ENCODE assay signal across 24 cellular contexts in the genomic region with DNA sequence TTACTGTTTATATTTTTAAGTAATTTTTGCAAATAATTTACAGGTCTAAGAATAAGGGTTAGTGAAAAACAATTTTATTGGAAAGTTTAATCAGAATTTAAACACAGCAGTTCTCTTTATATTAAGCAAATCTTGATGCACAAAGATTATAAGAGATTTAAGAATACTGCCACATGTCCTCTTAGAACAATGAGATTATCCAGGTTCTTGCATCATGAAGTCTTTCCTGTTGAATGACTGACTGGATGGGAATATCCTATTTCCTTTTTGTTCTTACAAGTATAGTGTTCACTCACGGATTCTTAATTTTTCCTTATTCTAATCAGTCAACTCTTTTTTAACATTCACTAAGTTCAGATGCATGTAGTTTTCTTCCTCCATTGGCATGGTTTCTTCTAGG. TPM values are rescaled to one million over a fixed set of nuclear protein-coding genes. Genes with fewer than 3 reads are reported as not detected.
A peak's percentile ranks its signal among the peaks of the same experiment; 100 is the strongest.
DNase-seq lines count a peak whose midpoint lies in the region; ATAC-seq, FAIRE-seq and TF ChIP-seq lines count a peak whose summit lies in the region.
"Had no signal": no experiment of that assay in that cellular context is flagged by ENCODE, and none has a peak within 500 bp of the region (broad histone marks: within the 10 kb centered on the region; RNA-seq: fewer than 3 reads in every experiment).

No MANE protein-coding gene starts in this region.

- no peak for FAIRE-seq in K562 (lab: Jason Lieb, UNC)
- FAIRE-seq: pancreas had no signal

- no peak overlapping the region for H3K23ac ChIP-seq in mesendoderm (ENCODE audit: low read length)

- peaks cover 7% of the 10 kb centered on the region for H3K79me1 ChIP-seq in mesendoderm (ENCODE audit: low read length)

- TF ChIP-seq POLR2A in K562 (conservative IDR thresholded peaks at IDR 0.05) = no peak

- no peak overlapping the region for H3K4ac ChIP-seq in mesendoderm (ENCODE audit: low read depth, low read length)

- no TSS peak for BruUV-seq in K562 (replicated peaks; lab: Mats Ljungman, UMichigan)

- H4K8ac ChIP-seq in mesendoderm (ENCODE audit: low read depth, low read length) = no peak overlapping the region

- H3K4me2 ChIP-seq in K562 (ENCODE audit: insufficient read depth, low read length) (no peak overlapping the region), mesendoderm (ENCODE audit: low read length) (no peak overlapping the region)

- no peak for TF ChIP-seq EP300 in K562 (IDR thresholded peaks at IDR 0.05; ENCODE audit: low read length)

- H3K36me3 ChIP-seq in K562 (ENCODE audit: control insufficient read depth, insufficient read depth, low read length) (peaks cover 25% of the 10 kb centered on the region), mesendoderm (ENCODE audit: control insufficient read depth, insufficient read depth, low read length) (no peaks in the 10 kb centered on the region)
- H3K36me3 ChIP-seq: pancreas, right lobe of liver had no signal

- H3K9ac ChIP-seq in K562 (ENCODE audit: insufficient read depth in 1 of 2, low read depth in 2 of 2, low read length in 2 of 2) (no peak overlapping the region), mesendoderm (ENCODE audit: low read length) (no peak overlapping the region)

- no peak overlapping the region for H2AK5ac ChIP-seq in mesendoderm (ENCODE audit: low read length)

- H3K27me3 ChIP-seq in K562 (ENCODE audit: control insufficient read depth in 2 of 2, insufficient read depth in 2 of 2, low read length in 2 of 2) (no peaks in the 10 kb centered on the region), mesendoderm (ENCODE audit: insufficient read depth, low read length, poor library complexity) (no peaks in the 10 kb centered on the region)
- H3K27me3 ChIP-seq: BE2C, pancreas, right lobe of liver had no signal

- no peak for TF ChIP-seq RAD21 in K562 (CRISPR knock-in tag; conservative IDR thresholded peaks at IDR 0.05 in 1 of 2, IDR thresholded peaks at IDR 0.05 in 1 of 2)

- no peaks in the 10 kb centered on the region for H3K27me3 Mint-ChIP-seq in activated CD4-positive, alpha-beta T cell treated with anti-CD3 and anti-CD28 coated beads for 36 hours
- H3K27me3 Mint-ChIP-seq in activated CD4-positive, alpha-beta T cell treated with anti-CD3 and anti-CD28 coated beads, Interleukin-2, amount 10 ng/mL, durations not matched to agents 24 days and 14 days = no peaks in the 10 kb centered on the region
- H3K27me3 Mint-ChIP-seq: activated naive CD8-positive, alpha-beta T cell treated with anti-CD3 and anti-CD28 coated beads, Interleukin-2, amount 10 ng/mL, durations not matched to agents 7 days and 5 days; IgD-negative memory B cell; type B pancreatic cell had no signal

- peaks cover 10% of the 10 kb centered on the region; the same call in 1 of the 2 replicates for H4K20me1 ChIP-seq in K562 (replicated peaks; ENCODE audit: control insufficient read depth, insufficient read depth, low read length)

- intact Hi-C loops in activated CD4-positive, alpha-beta T cell treated with anti-CD3 and anti-CD28 coated beads for 36 hours (cut with DNase I, micrococcal nuclease) = no loop called here
- intact Hi-C loops in activated CD4-positive, alpha-beta T cell treated with anti-CD3 and anti-CD28 coated beads, Interleukin-2, amount 10 ng/mL, durations not matched to agents 24 days and 14 days (cut with micrococcal nuclease) = no loop called here
- intact Hi-C loops in K562 (cut with micrococcal nuclease) (no loop called here), left cardiac atrium (cut with DNase I) (no loop called here)

- H2BK15ac ChIP-seq in mesendoderm (replicated peaks; ENCODE audit: low read depth) = no peak overlapping the region

- H3K27ac ChIP-seq in K562 (ENCODE audit: extremely low read depth, low read depth, low read length) (peak overlapping the region; percentile 37; the same call in 1 of the 3 replicates), mesendoderm (ENCODE audit: low read depth, low read length) (no peak overlapping the region)
- H3K27ac ChIP-seq: pancreas, right lobe of liver had no signal

- CTCF ChIA-PET in activated CD4-positive, alpha-beta T cell treated with anti-CD3 and anti-CD28 coated beads for 36 hours (lab: Charles Lee) = no interaction called here
- CTCF ChIA-PET in K562 (lab: Yijun Ruan, JAX; ENCODE audit: low intra/inter-chr PET ratio) = no interaction called here

- peaks cover 3 to 17% of the 10 kb centered on the region in 2 experiments; a peak in 4 of 5 replicates for H3K4me1 ChIP-seq in K562 (replicated peaks in 1 of 2; ENCODE audit: control insufficient read depth in 2 of 2, insufficient read depth in 2 of 2, low read length in 2 of 2)
- no peaks in the 10 kb centered on the region for H3K4me1 ChIP-seq in mesendoderm (ENCODE audit: control insufficient read depth, low read depth, low read length)
- H3K4me1 ChIP-seq: BE2C, pancreas, right lobe of liver had no signal

- no peak overlapping the region for H3K18ac ChIP-seq in mesendoderm (ENCODE audit: low read length)

- H3K79me2 ChIP-seq in K562 (ENCODE audit: control insufficient read depth, insufficient read depth, low read length) = peaks cover 90% of the 10 kb centered on the region
- peaks cover 37% of the 10 kb centered on the region for H3K79me2 ChIP-seq in mesendoderm (ENCODE audit: control insufficient read depth, insufficient read depth, low read length)

- H3K4me3 Mint-ChIP-seq in activated CD4-positive, alpha-beta T cell treated with anti-CD3 and anti-CD28 coated beads for 36 hours = no peak overlapping the region
- H3K4me3 Mint-ChIP-seq in activated CD4-positive, alpha-beta T cell treated with anti-CD3 and anti-CD28 coated beads, Interleukin-2, amount 10 ng/mL, durations not matched to agents 24 days and 14 days = no peak overlapping the region
- H3K4me3 Mint-ChIP-seq: activated naive CD8-positive, alpha-beta T cell treated with anti-CD3 and anti-CD28 coated beads, Interleukin-2, amount 10 ng/mL, durations not matched to agents 7 days and 5 days; nephron; type B pancreatic cell had no signal

- no peak overlapping the region for H3K56ac ChIP-seq in mesendoderm (ENCODE audit: low read length)

- ATAC-seq in activated CD4-positive, alpha-beta T cell treated with anti-CD3 and anti-CD28 coated beads for 36 hours = no peak
- ATAC-seq in K562 (no peak), left cardiac atrium (no peak)
- ATAC-seq: left lobe of liver, pancreas, right lobe of liver had no signal

- H2BK120ac ChIP-seq in mesendoderm (ENCODE audit: low read depth, low read length) = no peak overlapping the region

- no peaks in the 10 kb centered on the region for H3K9me3 ChIP-seq in K562 (replicated peaks; ENCODE audit: control insufficient read depth, insufficient read depth, low read depth, low read length)
- H3K9me3 ChIP-seq: BE2C, Caco-2, pancreas, right lobe of liver had no signal

- POLR2A ChIA-PET in activated CD4-positive, alpha-beta T cell treated with anti-CD3 and anti-CD28 coated beads for 36 hours (lab: Charles Lee) = interaction anchor here (0.8 kb wide), 1 partner anchor 9 kb away, joined by 3 read pairs; no protein-coding TSS in a partner anchor
- POLR2A ChIA-PET in K562 (lab: Yijun Ruan, JAX) = no interaction called here

- peaks cover 63% of the 10 kb centered on the region for H3K4me1 Mint-ChIP-seq in activated CD4-positive, alpha-beta T cell treated with anti-CD3 and anti-CD28 coated beads for 36 hours
- H3K4me1 Mint-ChIP-seq in activated CD4-positive, alpha-beta T cell treated with anti-CD3 and anti-CD28 coated beads, Interleukin-2, amount 10 ng/mL, durations not matched to agents 24 days and 14 days = peaks cover 29% of the 10 kb centered on the region

- no peak overlapping the region for H3K4me3 ChIP-seq in K562
- H3K4me3 ChIP-seq in mesendoderm (ENCODE audit: low read length) = no peak overlapping the region
- H3K4me3 ChIP-seq: pancreas, right lobe of liver had no signal

- TF ChIP-seq CTCF in K562 (IDR thresholded peaks at IDR 0.05 in 2 of 3, conservative IDR thresholded peaks at IDR 0.05 in 1 of 3; ENCODE audit: insufficient read depth in 2 of 3, low read depth in 1 of 3, low read length in 3 of 3) = no peak

- H3K27ac Mint-ChIP-seq in activated CD4-positive, alpha-beta T cell treated with anti-CD3 and anti-CD28 coated beads for 36 hours = peak overlapping the region; percentile 59
- H3K27ac Mint-ChIP-seq in activated CD4-positive, alpha-beta T cell treated with anti-CD3 and anti-CD28 coated beads, Interleukin-2, amount 10 ng/mL, durations not matched to agents 24 days and 14 days = no peak overlapping the region
- H3K27ac Mint-ChIP-seq: activated naive CD8-positive, alpha-beta T cell treated with anti-CD3 and anti-CD28 coated beads, Interleukin-2, amount 10 ng/mL, durations not matched to agents 7 days and 5 days; nephron; type B pancreatic cell had no signal

- no peaks in the 10 kb centered on the region for H3K9me1 ChIP-seq in K562 (ENCODE audit: control insufficient read depth, insufficient read depth, low read length)

- peaks cover 4% of the 10 kb centered on the region for H3K9me3 Mint-ChIP-seq in activated CD4-positive, alpha-beta T cell treated with anti-CD3 and anti-CD28 coated beads for 36 hours (ENCODE audit: low read depth)
- no peaks in the 10 kb centered on the region for H3K9me3 Mint-ChIP-seq in activated CD4-positive, alpha-beta T cell treated with anti-CD3 and anti-CD28 coated beads, Interleukin-2, amount 10 ng/mL, durations not matched to agents 24 days and 14 days
- H3K9me3 Mint-ChIP-seq: IgD-negative memory B cell had no signal

- no peak for DNase-seq in activated CD4-positive, alpha-beta T cell treated with anti-CD3 and anti-CD28 coated beads for 36 hours
- no peak for DNase-seq in activated CD4-positive, alpha-beta T cell treated with anti-CD3 and anti-CD28 coated beads, Interleukin-2, amount 10 ng/mL, durations not matched to agents 24 days and 14 days
- DNase-seq in NCI-H82 (lab: John Stamatoyannopoulos, UW) = peak; percentile 80
- no peak for DNase-seq in K562 (ENCODE audit: extremely low read depth in 1 of 4, low spot score in 3 of 4)
- DNase-seq in mesendoderm = peak; percentile 13
- no peak for DNase-seq in globus pallidus (ENCODE audit: low spot score)
- DNase-seq in left cardiac atrium = no peak
- no peak for DNase-seq in putamen (ENCODE audit: low spot score)
- DNase-seq: 8988T; activated naive CD8-positive, alpha-beta T cell treated with anti-CD3 and anti-CD28 coated beads, Interleukin-2, amount 10 ng/mL, durations not matched to agents 7 days and 5 days; BE2C; Caco-2; effector memory CD4-positive, alpha-beta T cell; H7; MM.1S; NCI-H1436; NCI-H510A treated with DMSO at 0.1 percent for 48 hours; pancreas; right lobe of liver; stimulated activated CD8-positive, alpha-beta memory T cell treated with anti-CD3 and anti-CD28 coated beads, Interleukin-4, amount 100 ng/mL, for 48 hours had no signal

- H3K36me3 Mint-ChIP-seq in activated CD4-positive, alpha-beta T cell treated with anti-CD3 and anti-CD28 coated beads for 36 hours (ENCODE audit: low read depth) = peaks cover 54% of the 10 kb centered on the region
- H3K36me3 Mint-ChIP-seq in activated CD4-positive, alpha-beta T cell treated with anti-CD3 and anti-CD28 coated beads, Interleukin-2, amount 10 ng/mL, durations not matched to agents 24 days and 14 days (ENCODE audit: low read depth) = peaks cover 28% of the 10 kb centered on the region

- in situ Hi-C loops in K562 (cut with MboI) = no loop called here

- no peak overlapping the region for H2AFZ ChIP-seq in K562 (ENCODE audit: low read depth, low read length)

- 82% methylated on average over 1 of the region's 1 CpG for WGBS in K562 (ENCODE audit: insufficient coverage, low coverage, missing lambda C conversion rate)
- WGBS in mesendoderm (ENCODE audit: extremely low coverage, insufficient coverage, low lambda C conversion rate) = no CpG with 5 or more reads among the region's 1 CpG

- H4K5ac ChIP-seq in mesendoderm (ENCODE audit: low read length) = no peak overlapping the region

- H2BK5ac ChIP-seq in mesendoderm (ENCODE audit: low read length) = no peak overlapping the region

RNA-seq across cellular contexts. Expression of gene URI1, which starts 10.1 kb away (rescaled TPM):
- 10 to 100 TPM; 61.3 to 69.7 TPM for total RNA-seq in activated CD4-positive, alpha-beta T cell treated with anti-CD3 and anti-CD28 coated beads for 36 hours
- 60.0 and 64.3 TPM in 2 replicates for total RNA-seq in activated CD4-positive, alpha-beta T cell treated with anti-CD3 and anti-CD28 coated beads, Interleukin-2, amount 10 ng/mL, durations not matched to agents 24 days and 14 days
- 23.1 and 114 TPM in 2 replicates for total RNA-seq in K562 (2011; cell fraction: chromatin; rRNA removed; ENCODE audit: low replicate concordance)
- total RNA-seq in K562 (2011; cell fraction: nucleolus; rRNA removed) = 15.7 and 23.2 TPM in 2 replicates
- total RNA-seq in K562 (2011; cell fraction: nucleoplasm; rRNA removed) = 37.5 and 49.5 TPM in 2 replicates
- total RNA-seq in K562 (2014; rRNA removed) = 50.9 and 61.3 TPM in 2 replicates
- 87.4 and 99.1 TPM in 2 replicates for total RNA-seq in K562 (2014; rRNA removed; fragmentation: Illumina TruSeq; extraction: Trizol)
- total RNA-seq in K562 (2015; rRNA removed; fragmentation: Illumina TruSeq; extraction: Trizol) = 79.8 and 83.2 TPM in 2 replicates
- 61.5 and 63.9 TPM in 2 replicates for total RNA-seq in K562 (2021)
- 71.8 and 83.5 TPM in 2 replicates for polyA plus RNA-seq in K562 (2011; rRNA removed)
- polyA plus RNA-seq in K562 (2011; cell fraction: cytosol; rRNA removed) = 12.0 and 34.1 TPM in 2 replicates
- 44.6 and 76.9 TPM in 2 replicates for polyA plus RNA-seq in K562 (2011; cell fraction: nucleus; rRNA removed)
- polyA plus RNA-seq in K562 (2012) = 56.1 and 58.5 TPM in 2 replicates
- polyA plus RNA-seq in K562 (2014; fragmentation: Illumina TruSeq; extraction: Trizol) = 67.9 and 78.2 TPM in 2 replicates
- 10 to 100 TPM; 16.9 to 19.8 TPM for polyA plus RNA-seq in K562 (2014; fragmentation: Nextera tagmentation; extraction: Ambion mirVana)
- 50.6 and 56.7 TPM in 2 replicates for polyA plus RNA-seq in K562 (2014; rRNA removed)
- polyA minus RNA-seq in K562 (2011; rRNA and poly(A)+ RNA removed) = 190 and 200 TPM in 2 replicates
- 36.9 and 45.0 TPM in 2 replicates for polyA minus RNA-seq in K562 (2011; cell fraction: cytosol; rRNA and poly(A)+ RNA removed)
- 52.9 and 97.6 TPM in 2 replicates for polyA minus RNA-seq in K562 (2011; cell fraction: nucleus; rRNA and poly(A)+ RNA removed)
- 50.9 TPM for polyA plus RNA-seq in mesendoderm (2013, experiment 1 of 2)
- polyA plus RNA-seq in mesendoderm (2013, experiment 2 of 2) = 50.8 TPM
- 10 to 100 TPM; 35.2 to 37.1 TPM for total RNA-seq in left cardiac atrium

Comparison
In these comparisons a context has a peak if more than half of its experiments do, and no peak if none do; other contexts are left out.
1. DNase-seq: peak in NCI-H82 (single experiment) and mesendoderm (single experiment); none in activated CD4-positive, alpha-beta T cell treated with anti-CD3 and anti-CD28 coated beads for 36 hours (single experiment), activated CD4-positive, alpha-beta T cell treated with anti-CD3 and anti-CD28 coated beads, Interleukin-2, amount 10 ng/mL, durations not matched to agents 24 days and 14 days (single experiment), K562 (0 of 4), globus pallidus (single experiment), left cardiac atrium (single experiment) and putamen (single experiment).